Comparison of ENCODE assay signal across 8 cellular contexts in genomic region chr14:77040995-77041744, GRCh38. TPM values are rescaled to one million over a fixed set of nuclear protein-coding genes. Genes with fewer than 3 reads are reported as not detected.
DNase-seq lines count a peak whose midpoint lies in the region; ATAC-seq, FAIRE-seq and TF ChIP-seq lines count a peak whose summit lies in the region.

No MANE protein-coding gene starts in this region.

- peaks cover 91% of the 10 kb centered on the region for H3K4me1 Mint-ChIP-seq in activated CD8-positive, alpha-beta T cell treated with anti-CD3 and anti-CD28 coated beads, Interleukin-2, amount 10 ng/mL, durations not matched to agents 7 days and 5 days (ENCODE audit: low read depth)

- peaks cover 11% of the 10 kb centered on the region for H3K27me3 ChIP-seq in iPS-18a (ENCODE audit: control insufficient read depth, insufficient read depth, low read length)
- H3K27me3 ChIP-seq in stomach, result no peaks in the 10 kb centered on the region

- no peaks in the 10 kb centered on the region for H3K27me3 Mint-ChIP-seq in activated CD8-positive, alpha-beta T cell treated with anti-CD3 and anti-CD28 coated beads, Interleukin-2, amount 10 ng/mL, durations not matched to agents 7 days and 5 days (ENCODE audit: low read depth)

- TF ChIP-seq CTCF in HFF-Myc (IDR thresholded peaks at IDR 0.05; ENCODE audit: low read depth, low read length, missing control alignments) (no peak), stomach (IDR thresholded peaks at IDR 0.05) (no peak)

- H3K4me1 ChIP-seq in iPS-18a (ENCODE audit: control insufficient read depth, low read depth, low read length) (peaks cover 77% of the 10 kb centered on the region), stomach (peaks cover 91 to 99% (median 97%) of the 10 kb centered on the region in 4 donors)

- no peak for ATAC-seq in activated CD8-positive, alpha-beta T cell treated with anti-CD3 and anti-CD28 coated beads, Interleukin-2, amount 10 ng/mL, durations not matched to agents 7 days and 5 days

- CTCF ChIA-PET in activated CD8-positive, alpha-beta T cell treated with anti-CD3 and anti-CD28 coated beads, Interleukin-2, amount 10 ng/mL, durations not matched to agents 7 days and 5 days (lab: Charles Lee), result interaction anchor here (0.6 to 4.3 kb wide), 20 partner anchors 8 to 166 kb away, joined by 3 to 31 read pairs (median 6); partner anchors contain the start of gene IRF2BPL

- TF ChIP-seq EP300 in stomach (IDR thresholded peaks at IDR 0.05), result no peak

- DNase-seq in HFF-Myc (ENCODE audit: extremely low read depth, low read depth), result no peak
- DNase-seq in activated CD8-positive, alpha-beta T cell treated with anti-CD3 and anti-CD28 coated beads, Interleukin-2, amount 10 ng/mL, durations not matched to agents 7 days and 5 days, result no peak
- DNase-seq in stomach, result no peak
- DNase-seq in posterior vena cava (ENCODE audit: low spot score), result no peak
- DNase-seq in H54 (ENCODE audit: insufficient read length, low spot score), result no peak
- DNase-seq in AML-193 (lab: John Stamatoyannopoulos, UW), result no peak

- peak overlapping the region; percentile 97 for H3K27ac Mint-ChIP-seq in activated CD8-positive, alpha-beta T cell treated with anti-CD3 and anti-CD28 coated beads, Interleukin-2, amount 10 ng/mL, durations not matched to agents 7 days and 5 days

- no peaks in the 10 kb centered on the region for H3K9me3 Mint-ChIP-seq in activated CD8-positive, alpha-beta T cell treated with anti-CD3 and anti-CD28 coated beads, Interleukin-2, amount 10 ng/mL, durations not matched to agents 7 days and 5 days (ENCODE audit: insufficient read depth)

- POLR2A ChIA-PET in activated CD8-positive, alpha-beta T cell treated with anti-CD3 and anti-CD28 coated beads, Interleukin-2, amount 10 ng/mL, durations not matched to agents 7 days and 5 days (lab: Charles Lee), result interaction anchor here (1.2 to 7.8 kb wide), 4 partner anchors 11 to 88 kb away, joined by 3 to 107 read pairs (median 16); partner anchors contain the start of gene IRF2BPL

- H3K9me3 ChIP-seq in iPS-18a (ENCODE audit: control insufficient read depth, low read depth, low read length) (no peaks in the 10 kb centered on the region), stomach (no peaks in the 10 kb centered on the region)

- H3K27ac ChIP-seq in iPS-18a (ENCODE audit: low read length), result no peak overlapping the region
- H3K27ac ChIP-seq in stomach, result peak overlapping the region; percentile 89 to 100 (median 98)

- 20 to 33% (median 23%) methylated on average over 17 of the region's 17 CpGs for WGBS in stomach, 5 donors

- peak; percentile 90 for FAIRE-seq in A204.1 (lab: Jason Lieb, UNC)
- FAIRE-seq in H54 (lab: Jason Lieb, UNC), result no peak

- peaks cover 5% of the 10 kb centered on the region for H3K36me3 Mint-ChIP-seq in activated CD8-positive, alpha-beta T cell treated with anti-CD3 and anti-CD28 coated beads, Interleukin-2, amount 10 ng/mL, durations not matched to agents 7 days and 5 days (ENCODE audit: low read depth)

- peak overlapping the region; percentile 24 for H3K9ac ChIP-seq in iPS-18a (ENCODE audit: low read length)

- intact Hi-C loops in stomach (cut with DNase I; ENCODE audit: low total_unique reads), result no loop called here
- intact Hi-C loops in posterior vena cava (cut with DNase I), result no loop called here

- TF ChIP-seq POLR2A in stomach (IDR thresholded peaks at IDR 0.05) (no peak), H54 (IDR thresholded peaks at IDR 0.05; ENCODE audit: low read depth, low read length) (no peak)

- H3K4me3 Mint-ChIP-seq in activated CD8-positive, alpha-beta T cell treated with anti-CD3 and anti-CD28 coated beads, Interleukin-2, amount 10 ng/mL, durations not matched to agents 7 days and 5 days, result peak overlapping the region; percentile 76

- H3K36me3 ChIP-seq in iPS-18a (ENCODE audit: control insufficient read depth, low read depth, low read length) (no peaks in the 10 kb centered on the region), stomach (no peaks in the 10 kb centered on the region)

- H3K4me3 ChIP-seq in HFF-Myc (replicated peaks; ENCODE audit: low read depth, low read length) (peak overlapping the region; percentile 28), iPS-18a (ENCODE audit: low read length) (peak overlapping the region; percentile 57), stomach (peak overlapping the region in 2 of 4 donors; percentile 26 to 35)

RNA-seq across cellular contexts. Expression of gene IRF2BPL, which starts 12.7 kb away (rescaled TPM):
- total RNA-seq in activated CD8-positive, alpha-beta T cell treated with anti-CD3 and anti-CD28 coated beads, Interleukin-2, amount 10 ng/mL, durations not matched to agents 7 days and 5 days, result 10 to 100 TPM; 34.5 to 35.6 TPM
- total RNA-seq in stomach, result 10 to 100 TPM in 4 of 5 donors, 1 to 10 TPM in 1; 5.3 to 43.6 (median 28.4) TPM
- 10 to 100 TPM in 2 of 3 donors, 1 to 10 TPM in 1; 8.5 to 17.7 (median 10.5) TPM for polyA plus RNA-seq in stomach
- 10 to 100 TPM; 35.7 to 43.3 TPM for total RNA-seq in posterior vena cava

RNA-seq across cellular contexts. Expression of gene CIPC, which starts 56.9 kb away (rescaled TPM):
- 10 to 100 TPM; 11.4 to 11.7 TPM for total RNA-seq in activated CD8-positive, alpha-beta T cell treated with anti-CD3 and anti-CD28 coated beads, Interleukin-2, amount 10 ng/mL, durations not matched to agents 7 days and 5 days
- total RNA-seq in stomach (10 to 100 TPM; 12.7 to 81.1 (median 32.2) TPM), posterior vena cava (10 to 100 TPM; 28.8 to 32.4 TPM)
- polyA plus RNA-seq in stomach, result 10 to 100 TPM in 1 of 3 donors, 1 to 10 TPM in 2; 6.0 to 10.6 (median 6.1) TPM
